In genomic region chr22:20156611-20157415, GRCh38 we compare ENCODE assay signal across 1 cellular context.
TF ChIP-seq lines count a peak whose summit lies in the region.

No MANE protein-coding gene starts in this region.

TF ChIP-seq in endothelial cell of umbilical vein, 7 proteins besides CTCF, POLR2A, EP300 and RAD21:
- TF ChIP-seq FOS (IDR thresholded peaks at IDR 0.05; ENCODE audit: borderline replicate concordance, insufficient read depth, low read length) = no peak
- no peak for TF ChIP-seq POLR2AphosphoS5 (IDR thresholded peaks at IDR 0.05; ENCODE audit: insufficient read depth, low read depth, low read length)
- TF ChIP-seq EZH2 (IDR thresholded peaks at IDR 0.05; ENCODE audit: borderline replicate concordance, low read depth, low read length, severe bottlenecking) = no peak
- no peak for TF ChIP-seq JUN (IDR thresholded peaks at IDR 0.05; ENCODE audit: borderline replicate concordance, insufficient read depth, insufficient read length, low read depth)
- no peak for TF ChIP-seq MYC (IDR thresholded peaks at IDR 0.05; ENCODE audit: low read depth, low read length)
- no peak for TF ChIP-seq GATA2 (IDR thresholded peaks at IDR 0.05; ENCODE audit: insufficient read depth, insufficient read length, low read depth, low read length)
- TF ChIP-seq, protein P1, sequence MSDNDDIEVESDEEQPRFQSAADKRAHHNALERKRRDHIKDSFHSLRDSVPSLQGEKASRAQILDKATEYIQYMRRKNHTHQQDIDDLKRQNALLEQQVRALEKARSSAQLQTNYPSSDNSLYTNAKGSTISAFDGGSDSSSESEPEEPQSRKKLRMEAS (IDR thresholded peaks at IDR 0.05; ENCODE audit: insufficient read depth, insufficient read length) = no peak
